In the genomic region with DNA sequence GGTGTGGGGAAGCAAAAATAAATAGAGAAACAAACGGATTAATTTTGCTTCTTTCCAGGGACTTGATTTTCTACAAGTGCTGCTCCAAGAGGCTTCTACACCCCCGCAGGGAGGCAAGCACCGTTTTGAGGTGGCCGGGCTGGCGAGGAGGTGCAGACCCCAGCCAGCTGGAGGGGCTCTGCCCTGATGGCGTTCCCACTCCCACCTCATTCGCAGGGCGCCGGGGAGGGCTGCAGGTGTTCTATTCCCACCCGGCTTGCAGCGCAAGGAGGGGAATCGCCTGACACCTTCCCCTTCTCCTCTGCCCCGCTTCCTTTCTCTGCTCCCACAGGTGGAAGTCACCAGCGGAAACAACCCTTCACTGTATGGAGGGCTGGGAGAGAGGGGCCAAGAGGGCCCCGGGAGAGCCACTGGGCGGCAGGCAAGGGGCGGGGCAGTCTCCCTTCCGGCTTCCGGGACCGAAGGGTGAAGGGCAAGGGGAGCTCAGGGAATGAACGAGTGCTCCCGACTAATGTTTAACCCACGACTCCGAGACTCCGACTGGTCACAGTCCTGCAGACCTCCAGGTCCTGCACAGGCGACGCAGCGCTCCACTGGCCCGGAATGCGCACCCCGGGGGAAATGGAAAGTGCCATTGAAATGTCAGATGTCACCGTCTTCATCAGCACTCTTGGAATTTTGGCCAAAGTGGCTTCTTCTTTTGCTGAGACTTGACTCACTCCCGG, we compare ENCODE assay signal across 8 cellular contexts. TPM values are rescaled to one million over a fixed set of nuclear protein-coding genes. Genes with fewer than 3 reads are reported as not detected.
DNase-seq lines count a peak whose midpoint lies in the region; ATAC-seq and TF ChIP-seq lines count a peak whose summit lies in the region.

No MANE protein-coding gene starts in this region.

- no peaks in the 10 kb centered on the region for H3K9me3 Mint-ChIP-seq in stimulated activated naive CD8-positive, alpha-beta T cell treated with anti-CD3 and anti-CD28 coated beads, Interleukin-15, amount 100 ng/mL, for 72 hours

- H3K27ac Mint-ChIP-seq in stimulated activated naive CD8-positive, alpha-beta T cell treated with anti-CD3 and anti-CD28 coated beads, Interleukin-15, amount 100 ng/mL, for 72 hours: peak overlapping the region; percentile 90 to 93

- peaks cover 24% of the 10 kb centered on the region for H3K4me1 Mint-ChIP-seq in stimulated activated naive CD8-positive, alpha-beta T cell treated with anti-CD3 and anti-CD28 coated beads, Interleukin-15, amount 100 ng/mL, for 72 hours

- no peaks in the 10 kb centered on the region for H3K27me3 ChIP-seq in WERI-Rb-1 (ENCODE audit: insufficient read depth, low read depth, severe bottlenecking)
- H3K27me3 ChIP-seq in effector memory CD4-positive, alpha-beta T cell (replicated peaks; ENCODE audit: control insufficient read depth, insufficient read depth, low read length, poor library complexity, severe bottlenecking): no peaks in the 10 kb centered on the region

- H3K36me3 ChIP-seq in WERI-Rb-1: peaks cover under 1% of the 10 kb centered on the region; the same call in 1 of the 2 replicates
- no peaks in the 10 kb centered on the region for H3K36me3 ChIP-seq in effector memory CD4-positive, alpha-beta T cell (ENCODE audit: control insufficient read depth, insufficient read depth, low read length)

- no peak for TF ChIP-seq EP300 in Ishikawa (IDR thresholded peaks at IDR 0.05; ENCODE audit: borderline replicate concordance)

- no peaks in the 10 kb centered on the region for H3K9me3 ChIP-seq in WERI-Rb-1 (ENCODE audit: severe bottlenecking)
- no peaks in the 10 kb centered on the region for H3K9me3 ChIP-seq in effector memory CD4-positive, alpha-beta T cell (ENCODE audit: control insufficient read depth, low read length)

- peak overlapping the region; percentile 94 to 96 for H3K4me3 Mint-ChIP-seq in stimulated activated naive CD8-positive, alpha-beta T cell treated with anti-CD3 and anti-CD28 coated beads, Interleukin-15, amount 100 ng/mL, for 72 hours

- H3K4me3 ChIP-seq in GM08714 (ENCODE audit: low read length) (peak overlapping the region; percentile 88), WERI-Rb-1 (ENCODE audit: low read depth, low read length) (peak overlapping the region; percentile 97)
- H3K4me3 ChIP-seq in effector memory CD4-positive, alpha-beta T cell (ENCODE audit: insufficient read depth, low read depth, low read length, poor library complexity, severe bottlenecking): peak overlapping the region; percentile 87

- 0 out of 2 replicates have a peak, but pooled peaks have one; percentile 0 for TF ChIP-seq CTCF in WERI-Rb-1 (IDR thresholded peaks at IDR 0.05; ENCODE audit: low read depth, low read length)

- no peak for TF ChIP-seq RAD21 in Ishikawa (IDR thresholded peaks at IDR 0.05; ENCODE audit: low read depth)

- H3K4me1 ChIP-seq in effector memory CD4-positive, alpha-beta T cell (ENCODE audit: control insufficient read depth, insufficient read depth, low read length, poor library complexity, severe bottlenecking): no peaks in the 10 kb centered on the region

- DNase-seq in WERI-Rb-1 (peak; percentile 78), mesenteric fat pad (ENCODE audit: low spot score) (peak; percentile 90), NCI-H187 treated with DMSO at 0.1 percent for 48 hours (lab: John Stamatoyannopoulos, UW) (no peak)
- peak in 1 of 3 donors; percentile 18 for DNase-seq in effector memory CD4-positive, alpha-beta T cell
- DNase-seq in stimulated activated naive CD8-positive, alpha-beta T cell treated with anti-CD3 and anti-CD28 coated beads, Interleukin-15, amount 100 ng/mL, for 72 hours: peak; percentile 44 to 49

- peak; percentile 48 for ATAC-seq in GM21528 (IDR thresholded peaks at IDR 0.05; ENCODE audit: low FRiP score, unreplicated experiment)
- peak; percentile 65 for ATAC-seq in stimulated activated naive CD8-positive, alpha-beta T cell treated with anti-CD3 and anti-CD28 coated beads, Interleukin-15, amount 100 ng/mL, for 72 hours

- H3K27me3 Mint-ChIP-seq in stimulated activated naive CD8-positive, alpha-beta T cell treated with anti-CD3 and anti-CD28 coated beads, Interleukin-15, amount 100 ng/mL, for 72 hours: peaks cover 7% of the 10 kb centered on the region

- H3K27ac ChIP-seq in WERI-Rb-1: peak overlapping the region; percentile 91
- H3K27ac ChIP-seq in effector memory CD4-positive, alpha-beta T cell (ENCODE audit: insufficient read depth, low read length, poor library complexity, severe bottlenecking): no peak overlapping the region

TF ChIP-seq in Ishikawa, 13 proteins besides CTCF, POLR2A, EP300 and RAD21:
- TF ChIP-seq TAF1 (IDR thresholded peaks at IDR 0.05; ENCODE audit: low read depth) (peak; percentile 64; the same call in 1 of the 2 replicates), TCF12 (IDR thresholded peaks at IDR 0.05; ENCODE audit: low read depth) (no peak)
- TF ChIP-seq, protein P1, sequence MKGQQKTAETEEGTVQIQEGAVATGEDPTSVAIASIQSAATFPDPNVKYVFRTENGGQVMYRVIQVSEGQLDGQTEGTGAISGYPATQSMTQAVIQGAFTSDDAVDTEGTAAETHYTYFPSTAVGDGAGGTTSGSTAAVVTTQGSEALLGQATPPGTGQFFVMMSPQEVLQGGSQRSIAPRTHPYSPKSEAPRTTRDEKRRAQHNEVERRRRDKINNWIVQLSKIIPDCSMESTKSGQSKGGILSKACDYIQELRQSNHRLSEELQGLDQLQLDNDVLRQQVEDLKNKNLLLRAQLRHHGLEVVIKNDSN (IDR thresholded peaks at IDR 0.05): no peak

RNA-seq across cellular contexts. Expression of a gene that starts 29.1 kb away (rescaled TPM):
- not detected for total RNA-seq in mesenteric fat pad

RNA-seq across cellular contexts. Expression of a gene that starts 45.2 kb away (rescaled TPM):
- not detected for total RNA-seq in mesenteric fat pad
